Comparison of ENCODE assay signal across 22 cellular contexts in the genomic region with DNA sequence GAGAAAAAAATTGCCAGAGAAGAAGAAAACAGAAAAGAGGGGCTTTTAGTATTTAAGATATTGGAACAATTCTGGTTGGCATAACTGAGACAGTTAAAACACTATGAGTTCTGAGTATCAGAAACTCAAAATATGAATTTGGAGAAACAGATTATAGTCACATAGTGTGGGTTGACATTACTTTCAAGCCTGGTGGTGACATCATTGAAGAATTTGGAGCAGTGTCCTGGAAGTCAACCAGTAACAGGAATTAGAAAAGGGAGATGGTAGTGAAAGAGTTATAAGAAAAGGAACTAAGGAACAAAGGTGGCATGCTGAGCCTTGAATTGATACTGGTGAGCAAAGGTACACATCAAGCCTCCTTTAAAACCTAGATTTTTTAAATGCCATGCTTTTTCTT.
"Had no signal": no experiment of that assay in that cellular context is flagged by ENCODE, and none has a peak within 500 bp of the region (broad histone marks: within the 10 kb centered on the region; RNA-seq: fewer than 3 reads in every experiment).

No MANE protein-coding gene starts in this region.

- ATAC-seq: effector memory CD8-positive, alpha-beta T cell; esophagus mucosa; foreskin keratinocyte; gastroesophageal sphincter; left cardiac atrium; left lung; left ventricle myocardium superior; lower lobe of right lung; mucosa of descending colon; naive thymus-derived CD8-positive, alpha-beta T cell had no signal

- H3K4me2 ChIP-seq: hepatocyte had no signal

- DNase-seq: colonic mucosa; cortex of kidney; effector CD8-positive, alpha-beta T cell; effector memory CD8-positive, alpha-beta T cell; endodermal cell; erythroblast; esophagus squamous epithelium; foreskin keratinocyte; heart left ventricle; hypothalamus; left cardiac atrium; left lung; left ventricle myocardium superior; lower lobe of right lung; mesenchymal stem cell; mucosa of descending colon; naive B cell; naive thymus-derived CD8-positive, alpha-beta T cell had no signal

- H3K36me3 ChIP-seq: colonic mucosa, esophagus squamous epithelium, lower lobe of right lung had no signal

- H3K4me1 ChIP-seq: colonic mucosa, foreskin keratinocyte had no signal

- H3K4me3 ChIP-seq: colonic mucosa, esophagus squamous epithelium, gastroesophageal sphincter, heart left ventricle, hepatocyte, left lung, lower lobe of right lung, mucosa of descending colon had no signal

- H3K9me3 ChIP-seq: colonic mucosa, esophagus squamous epithelium, gastroesophageal sphincter, lower lobe of right lung, mucosa of descending colon had no signal

- H3K27ac ChIP-seq: colonic mucosa, epithelial cell of prostate, esophagus squamous epithelium, foreskin keratinocyte, gastroesophageal sphincter, hepatocyte, left lung, lower lobe of right lung had no signal

- H2AFZ ChIP-seq: hepatocyte had no signal

- H3K27me3 ChIP-seq: colonic mucosa, esophagus squamous epithelium, foreskin keratinocyte, gastroesophageal sphincter, heart left ventricle, hepatocyte, left lung had no signal

- H3K79me2 ChIP-seq: hepatocyte had no signal
